8 cellular contexts compared by ENCODE assay signal in genomic region chr6:683742-684440, GRCh38. TPM values are rescaled to one million over a fixed set of nuclear protein-coding genes. Genes with fewer than 3 reads are reported as not detected.
DNase-seq lines count a peak whose midpoint lies in the region; ATAC-seq and TF ChIP-seq lines count a peak whose summit lies in the region.

No MANE protein-coding gene starts in this region.

- peaks cover 56% of the 10 kb centered on the region for H3K79me2 ChIP-seq in smooth muscle cell (ENCODE audit: low read depth)

- peak overlapping the region; percentile 77 for H3K4me2 ChIP-seq in smooth muscle cell

- WGBS in smooth muscle cell (ENCODE audit: low lambda C conversion rate), result 8% methylated on average over 15 of the region's 15 CpGs

- peak overlapping the region; percentile 29 for H3K9ac ChIP-seq in smooth muscle cell (ENCODE audit: low read depth)

- no peaks in the 10 kb centered on the region for H3K9me3 ChIP-seq in smooth muscle cell (replicated peaks; ENCODE audit: low read depth)

- H2AFZ ChIP-seq in smooth muscle cell (ENCODE audit: low read depth), result no peak overlapping the region

- TF ChIP-seq CTCF in smooth muscle cell (IDR thresholded peaks at IDR 0.05; ENCODE audit: borderline replicate concordance, insufficient read depth, poor library complexity, severe bottlenecking), result no peak

- peak overlapping the region; percentile 33 for H3K4me3 ChIP-seq in smooth muscle cell

- H3F3A ChIP-seq in smooth muscle cell (ENCODE audit: low read depth), result peaks cover 7% of the 10 kb centered on the region

- DNase-seq in COLO668 (lab: John Stamatoyannopoulos, UW; ENCODE audit: unreplicated experiment) (peak; percentile 46), SW480 (ENCODE audit: low spot score) (peak; percentile 65), left cardiac atrium (no peak), smooth muscle cell (lab: John Stamatoyannopoulos, UW; ENCODE audit: unreplicated experiment) (no peak), NOMO-1 treated with dmso at 0.1 percent for 144 hours (lab: John Stamatoyannopoulos, UW; ENCODE audit: unreplicated experiment) (no peak)
- no peak for DNase-seq in NK-92 treated with Interleukin-12 subunit alpha and Interleukin-12 subunit beta, amount 100 ng/mL, for 24 hours (lab: John Stamatoyannopoulos, UW)

- H3K27ac ChIP-seq in smooth muscle cell (ENCODE audit: low read depth), result peak overlapping the region; percentile 59

- no peaks in the 10 kb centered on the region for H3K27me3 ChIP-seq in smooth muscle cell (ENCODE audit: low read depth)

- peak; percentile 42 for ATAC-seq in HG03159 (IDR thresholded peaks at IDR 0.05; ENCODE audit: unreplicated experiment)
- ATAC-seq in left cardiac atrium, result peak; percentile 47 to 79
- no peak for ATAC-seq in HG03095 (IDR thresholded peaks at IDR 0.05; ENCODE audit: unreplicated experiment)

- intact Hi-C loops in left cardiac atrium (cut with DNase I), result no loop called here

- no peaks in the 10 kb centered on the region for H3K36me3 ChIP-seq in smooth muscle cell (ENCODE audit: low read depth)

- peaks cover 18% of the 10 kb centered on the region for H3K4me1 ChIP-seq in smooth muscle cell (ENCODE audit: low read depth)

- peaks cover 98% of the 10 kb centered on the region for H4K20me1 ChIP-seq in smooth muscle cell (ENCODE audit: low read depth)

RNA-seq across cellular contexts. Expression of gene EXOC2, which starts 9.0 kb away (rescaled TPM):
- total RNA-seq in left cardiac atrium (10 to 100 TPM; 13.3 to 14.8 TPM), smooth muscle cell (33.9 and 39.3 TPM in 2 replicates)
- polyA plus RNA-seq in smooth muscle cell, result 21.9 and 24.3 TPM in 2 replicates

RNA-seq across cellular contexts. Expression of gene HUS1B, which starts 27.0 kb away (rescaled TPM):
- not detected for total RNA-seq in left cardiac atrium
- 0.58 and 0.81 TPM in 2 replicates for total RNA-seq in smooth muscle cell
- polyA plus RNA-seq in smooth muscle cell, result 0.52 and 0.62 TPM in 2 replicates

Comparison
In these comparisons a context has a peak if more than half of its experiments do, and no peak if none do; other contexts are left out.
1. DNase-seq: peak in COLO668 (single experiment) and SW480 (single experiment); none in left cardiac atrium (single experiment), smooth muscle cell (single experiment), NK-92 treated with Interleukin-12 subunit alpha and Interleukin-12 subunit beta, amount 100 ng/mL, for 24 hours (single experiment) and NOMO-1 treated with dmso at 0.1 percent for 144 hours (single experiment).